28 cellular contexts compared by ENCODE assay signal in the genomic region with DNA sequence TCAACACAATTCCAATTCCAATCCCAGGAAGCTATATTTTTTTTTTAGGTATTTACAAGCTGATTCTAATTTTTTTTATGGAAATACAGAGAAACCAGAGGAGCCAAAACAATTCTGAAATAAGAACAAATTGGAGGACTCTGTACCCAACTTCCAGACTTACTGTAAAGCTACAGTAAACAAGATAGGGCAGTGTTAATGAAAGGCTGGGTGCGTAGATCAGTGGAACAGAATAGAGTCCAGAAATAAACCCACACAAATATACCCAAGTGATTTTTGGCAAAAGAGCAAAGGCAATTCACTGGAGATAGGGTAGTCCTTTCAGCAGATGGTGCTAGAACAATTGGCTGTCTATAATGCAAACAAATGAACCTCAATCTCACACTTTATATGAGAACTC.
"Had no signal": no experiment of that assay in that cellular context is flagged by ENCODE, and none has a peak within 500 bp of the region (broad histone marks: within the 10 kb centered on the region; RNA-seq: fewer than 3 reads in every experiment).

No MANE protein-coding gene starts in this region.

- H3K4me1 ChIP-seq: ascending aorta, SJSA1 had no signal

- H3K4me3 Mint-ChIP-seq: activated naive CD8-positive, alpha-beta T cell treated with anti-CD3 and anti-CD28 coated beads, Interleukin-2, amount 50 U/mL, for 24 hours; activated T-cell treated with anti-CD3 and anti-CD28 coated beads, Interleukin-2, amount 50 U/mL, for 4 hours had no signal

- ATAC-seq: activated naive CD4-positive, alpha-beta T cell treated with anti-CD3 and anti-CD28 coated beads, Interleukin-2, amount 50 U/mL, for 72 hours; activated naive CD8-positive, alpha-beta T cell treated with anti-CD3 and anti-CD28 coated beads, Interleukin-2, amount 50 U/mL, for 24 hours; activated T-cell treated with anti-CD3 and anti-CD28 coated beads, Interleukin-2, amount 50 U/mL, for 4 hours; body of pancreas; SK-N-SH treated with all-trans-retinoic acid at 6 μM for 48 hours had no signal

- H3K4me3 ChIP-seq: ascending aorta, body of pancreas, Peyer's patch, SJSA1 had no signal

- H3K27ac Mint-ChIP-seq: activated naive CD8-positive, alpha-beta T cell treated with anti-CD3 and anti-CD28 coated beads, Interleukin-2, amount 50 U/mL, for 24 hours had no signal

- DNase-seq: activated CD4-positive, alpha-beta T cell treated with anti-CD3 and anti-CD28 coated beads for 48 hours; activated CD4-positive, alpha-beta T cell treated with anti-CD3 and anti-CD28 coated beads, Interleukin-2, amount 50 U/mL, for 48 hours; activated CD4-positive, CD25-positive, alpha-beta regulatory T cell treated with anti-CD3 and anti-CD28 coated beads, Interleukin-2, amount 50 U/mL, for 72 hours; activated CD8-positive, alpha-beta memory T cell treated with anti-CD3 and anti-CD28 coated beads for 24 hours; activated effector memory CD4-positive, alpha-beta T cell treated with anti-CD3 and anti-CD28 coated beads, Interleukin-2, amount 50 U/mL, for 16 hours; activated naive CD4-positive, alpha-beta T cell treated with Interleukin-2 at 50 U/mL for 16 hours; activated naive CD8-positive, alpha-beta T cell treated with anti-CD3 and anti-CD28 coated beads, Interleukin-2, amount 50 U/mL, for 24 hours; activated T-cell treated with anti-CD3 and anti-CD28 coated beads, Interleukin-2, amount 50 U/mL, for 4 hours; amniotic stem cell; body of pancreas; central memory CD4-positive, alpha-beta T cell; cortex of kidney; MV-4-11; NCI-H1417; NCI-H1694; NCI-H2029 treated with DMSO at 0.1 percent for 48 hours; NCI-H446; NCI-H524; NCI-H748 treated with DMSO at 0.1 percent for 48 hours; Peyer's patch; Right ventricle myocardium superior; SW 1271 had no signal

- H3K4me2 ChIP-seq: KMS-11 had no signal

- H3K27me3 Mint-ChIP-seq: activated naive CD8-positive, alpha-beta T cell treated with anti-CD3 and anti-CD28 coated beads, Interleukin-2, amount 50 U/mL, for 24 hours had no signal

- H3K9ac ChIP-seq: KMS-11 had no signal

- H3K9me3 ChIP-seq: ascending aorta, body of pancreas, Peyer's patch, SJSA1 had no signal

- H3K27me3 ChIP-seq: ascending aorta, body of pancreas, Peyer's patch, SJSA1 had no signal

- H3K36me3 ChIP-seq: ascending aorta, Peyer's patch, SJSA1 had no signal

- H3K27ac ChIP-seq: ascending aorta, body of pancreas, Peyer's patch, RWPE1, SJSA1 had no signal
